ENCODE assay signal across 8 cellular contexts in genomic region chr1:206631085-206631509, GRCh38. TPM values are rescaled to one million over a fixed set of nuclear protein-coding genes. Genes with fewer than 3 reads are reported as not detected.
DNase-seq lines count a peak whose midpoint lies in the region; ATAC-seq and TF ChIP-seq lines count a peak whose summit lies in the region.

No MANE protein-coding gene starts in this region.

- H3K4me3 ChIP-seq in hepatocyte: no peak overlapping the region
- no peak overlapping the region for H3K4me3 ChIP-seq in stomach

- TF ChIP-seq CTCF in hepatocyte (IDR thresholded peaks at IDR 0.05; ENCODE audit: poor library complexity) (peak; percentile 55), stomach (IDR thresholded peaks at IDR 0.05) (peak in 5 of 7 experiments; percentile 4 to 45 (median 32))

- H3K27me3 ChIP-seq in hepatocyte: peaks cover 4% of the 10 kb centered on the region
- no peaks in the 10 kb centered on the region for H3K27me3 ChIP-seq in stomach

- ATAC-seq in HG03139 (IDR thresholded peaks at IDR 0.05; ENCODE audit: unreplicated experiment) (no peak), GM19023 (IDR thresholded peaks at IDR 0.05; ENCODE audit: unreplicated experiment) (no peak)

- no peaks in the 10 kb centered on the region for H3K9me3 ChIP-seq in hepatocyte (ENCODE audit: low read depth)
- no peaks in the 10 kb centered on the region for H3K9me3 ChIP-seq in stomach

- no peaks in the 10 kb centered on the region for H3K36me3 ChIP-seq in hepatocyte (replicated peaks; ENCODE audit: insufficient read depth, low read depth)
- no peaks in the 10 kb centered on the region for H3K36me3 ChIP-seq in stomach

- no peak overlapping the region for H3K27ac ChIP-seq in hepatocyte
- H3K27ac ChIP-seq in stomach: peak overlapping the region in 1 of 5 donors; percentile 35

- WGBS in hepatocyte (ENCODE audit: low lambda C conversion rate, missing lambda C conversion rate): 35% methylated on average over 4 of the region's 4 CpGs
- 15 to 29% (median 25%) methylated on average over 4 of the region's 4 CpGs for WGBS in stomach, 5 donors

- no peak overlapping the region for H2AFZ ChIP-seq in hepatocyte

- DNase-seq in DMS153 treated with DMSO at 0.1 percent for 48 hours (lab: John Stamatoyannopoulos, UW; ENCODE audit: unreplicated experiment): peak; percentile 61
- DNase-seq in HT1080 (ENCODE audit: low read depth): peak; percentile 87
- peak; percentile 49 for DNase-seq in NCI-H526 treated with DMSO at 0.1 percent for 48 hours (lab: John Stamatoyannopoulos, UW)
- peak; percentile 17 for DNase-seq in activated naive CD4-positive, alpha-beta T cell treated with anti-CD3 and anti-CD28 coated beads, Interleukin-2, amount 50 U/mL, for 16 hours
- DNase-seq in hepatocyte (ENCODE audit: low spot score): peak; percentile 74
- DNase-seq in stomach: peak; percentile 55

- H3K4me1 ChIP-seq in hepatocyte (ENCODE audit: insufficient read depth) (peaks cover 8% of the 10 kb centered on the region), stomach (peaks cover 9 to 24% (median 21%) of the 10 kb centered on the region in 4 donors)

- no peak overlapping the region for H3K4me2 ChIP-seq in hepatocyte

- no peaks in the 10 kb centered on the region for H4K20me1 ChIP-seq in hepatocyte (ENCODE audit: insufficient read depth, poor library complexity, severe bottlenecking)

- TF ChIP-seq EP300 in stomach (IDR thresholded peaks at IDR 0.05): no peak

- no peaks in the 10 kb centered on the region for H3K79me2 ChIP-seq in hepatocyte

- H3K9me2 ChIP-seq in hepatocyte (replicated peaks; ENCODE audit: insufficient read depth): no peaks in the 10 kb centered on the region

- no peak for TF ChIP-seq POLR2A in stomach (IDR thresholded peaks at IDR 0.05)

- intact Hi-C loops in stomach (cut with DNase I; ENCODE audit: low total_unique reads): loop anchor here (5.0 to 10.0 kb wide), 2 partner anchors 36 to 284 kb away; no protein-coding TSS in a partner anchor

RNA-seq across cellular contexts. Expression of gene DYRK3, which starts 4.2 kb away (rescaled TPM):
- total RNA-seq in HT1080 (2014; rRNA removed; shearing (Covaris generic)): 40.4 and 43.0 TPM in 2 replicates
- 22.8 and 25.1 TPM in 2 replicates for polyA plus RNA-seq in HT1080 (2015; cell fraction: cytosol; rRNA removed)
- 34.3 and 35.3 TPM in 2 replicates for polyA plus RNA-seq in HT1080 (2015; cell fraction: nucleus; rRNA removed)
- total RNA-seq in hepatocyte (4.6 and 6.2 TPM in 2 replicates), stomach (10 to 100 TPM in 1 of 5 donors, 1 to 10 TPM in 3, not detected in 1; 1.2 to 21.9 (median 4.7) TPM)
- polyA plus RNA-seq in hepatocyte (5.8 and 8.9 TPM in 2 replicates), stomach (1 to 10 TPM; 1.5 to 3.2 (median 2.1) TPM)

RNA-seq across cellular contexts. Expression of gene EIF2D, which starts 18.8 kb away (rescaled TPM):
- total RNA-seq in HT1080 (2014; rRNA removed; shearing (Covaris generic)): 66.6 and 83.6 TPM in 2 replicates
- 73.8 and 80.9 TPM in 2 replicates for polyA plus RNA-seq in HT1080 (2015; cell fraction: cytosol; rRNA removed)
- polyA plus RNA-seq in HT1080 (2015; cell fraction: nucleus; rRNA removed): 81.7 and 88.2 TPM in 2 replicates
- total RNA-seq in hepatocyte (30.1 and 40.4 TPM in 2 replicates), stomach (100 to 1,000 TPM in 1 of 5 donors, 10 to 100 TPM in 4; 16.9 to 130 (median 39.8) TPM)
- polyA plus RNA-seq in hepatocyte (25.7 and 27.7 TPM in 2 replicates), stomach (10 to 100 TPM; 48.7 to 55.8 (median 48.9) TPM)

RNA-seq across cellular contexts. Expression of gene MAPKAPK2, which starts 53.6 kb away (rescaled TPM):
- 41.7 and 51.1 TPM in 2 replicates for total RNA-seq in HT1080 (2014; rRNA removed; shearing (Covaris generic))
- polyA plus RNA-seq in HT1080 (2015; cell fraction: cytosol; rRNA removed): 52.6 and 58.3 TPM in 2 replicates
- 50.6 and 51.9 TPM in 2 replicates for polyA plus RNA-seq in HT1080 (2015; cell fraction: nucleus; rRNA removed)
- total RNA-seq in hepatocyte: 38.9 and 39.4 TPM in 2 replicates
- 12.8 and 13.3 TPM in 2 replicates for polyA plus RNA-seq in hepatocyte
- 10 to 100 TPM; 22.6 to 78.0 (median 43.9) TPM for total RNA-seq in stomach
- polyA plus RNA-seq in stomach: 10 to 100 TPM; 30.1 to 60.8 (median 55.4) TPM

Comparison
In these comparisons a context has a peak if more than half of its experiments do, and no peak if none do; other contexts are left out.
1. DNase-seq: peak in every context shown above with its lines; median percentile 87 in HT1080; 74 in hepatocyte; 61 in DMS153 treated with DMSO at 0.1 percent for 48 hours; 55 in stomach; 49 in NCI-H526 treated with DMSO at 0.1 percent for 48 hours; 17 in activated naive CD4-positive, alpha-beta T cell treated with anti-CD3 and anti-CD28 coated beads, Interleukin-2, amount 50 U/mL, for 16 hours.